18 cellular contexts compared by ENCODE assay signal in genomic region chr11:116782728-116783127, GRCh38. TPM values are rescaled to one million over a fixed set of nuclear protein-coding genes. Genes with fewer than 3 reads are reported as not detected.
DNase-seq lines count a peak whose midpoint lies in the region; ATAC-seq and TF ChIP-seq lines count a peak whose summit lies in the region.
"Had no signal": no experiment of that assay in that cellular context is flagged by ENCODE, and none has a peak within 500 bp of the region (broad histone marks: within the 10 kb centered on the region; RNA-seq: fewer than 3 reads in every experiment).

No MANE protein-coding gene starts in this region.

- WGBS in body of pancreas, 2 donors = 81 to 84% methylated on average over 4 of the region's 4 CpGs

- TF ChIP-seq CTCF in AG09309 (IDR thresholded peaks at IDR 0.05; ENCODE audit: control insufficient read depth, insufficient read depth, low read depth, low read length, missing control alignments) (no peak), fibroblast of lung (conservative IDR thresholded peaks at IDR 0.05 in 1 of 2, IDR thresholded peaks at IDR 0.05 in 1 of 2; ENCODE audit: low read depth in 1 of 2, low read length in 2 of 2) (no peak), body of pancreas (IDR thresholded peaks at IDR 0.05) (no peak)

- peaks cover 19% of the 10 kb centered on the region for H3K36me3 Mint-ChIP-seq in T-helper 17 cell (ENCODE audit: low read depth)

- no peaks in the 10 kb centered on the region for H4K20me1 ChIP-seq in fibroblast of lung (ENCODE audit: control insufficient read depth, extremely low read depth, insufficient read depth, low read length)

- no peak overlapping the region for H3K4me3 Mint-ChIP-seq in T-helper 17 cell
- H3K4me3 Mint-ChIP-seq: CD14-positive monocyte, nephron had no signal

- H3K27me3 ChIP-seq in fibroblast of lung (ENCODE audit: control insufficient read depth, insufficient read depth, low read length) (no peaks in the 10 kb centered on the region), body of pancreas (no peaks in the 10 kb centered on the region)
- H3K27me3 ChIP-seq: right lobe of liver had no signal

- peaks cover 3% of the 10 kb centered on the region for H3K4me1 ChIP-seq in fibroblast of lung (ENCODE audit: control insufficient read depth, extremely low read depth, insufficient read depth, low read length)
- peaks cover 14% of the 10 kb centered on the region for H3K4me1 ChIP-seq in body of pancreas

- H3K79me2 ChIP-seq in fibroblast of lung (ENCODE audit: control insufficient read depth, insufficient read depth, low read length) = peaks cover 11% of the 10 kb centered on the region

- H3K4me2 ChIP-seq in fibroblast of lung (ENCODE audit: extremely low read depth, insufficient read depth, low read length) = no peak overlapping the region

- ATAC-seq in T-helper 17 cell = no peak
- no peak for ATAC-seq in HG02973 (IDR thresholded peaks at IDR 0.05; ENCODE audit: unreplicated experiment)
- ATAC-seq in body of pancreas = no peak
- ATAC-seq in HG03432 (IDR thresholded peaks at IDR 0.05; ENCODE audit: unreplicated experiment) = no peak
- ATAC-seq: HepG2, left colon, right lobe of liver had no signal

- H3K4me3 ChIP-seq in AG09309 (ENCODE audit: control insufficient read depth, low read depth, low read length) (no peak overlapping the region), fibroblast of lung (replicated peaks in 1 of 4; ENCODE audit: control extremely low read depth in 1 of 4, insufficient read depth in 1 of 4, low read depth in 3 of 4, low read length in 4 of 4) (no peak overlapping the region), body of pancreas (no peak overlapping the region)
- H3K4me3 ChIP-seq: right lobe of liver had no signal

- H3K36me3 ChIP-seq in fibroblast of lung (ENCODE audit: control insufficient read depth, insufficient read depth, low read length) (peaks cover 28% of the 10 kb centered on the region), body of pancreas (replicated peaks in 1 of 2; ENCODE audit: insufficient read depth in 1 of 2, low read depth in 2 of 2) (peaks cover 0 to 41% of the 10 kb centered on the region in 2 donors)

- H3K9ac ChIP-seq in fibroblast of lung (ENCODE audit: insufficient read depth, low read length) = no peak overlapping the region

- TF ChIP-seq POLR2A in body of pancreas (IDR thresholded peaks at IDR 0.05) = no peak

- no peak overlapping the region for H2AFZ ChIP-seq in fibroblast of lung (ENCODE audit: low read length)

- H3K27ac ChIP-seq in fibroblast of lung (ENCODE audit: insufficient read depth, low read length) (no peak overlapping the region), body of pancreas (no peak overlapping the region)
- H3K27ac ChIP-seq: right lobe of liver had no signal

- H3K27ac Mint-ChIP-seq in T-helper 17 cell = peak overlapping the region; percentile 49
- H3K27ac Mint-ChIP-seq: nephron had no signal

- H3K4me1 Mint-ChIP-seq in T-helper 17 cell = peaks cover 22% of the 10 kb centered on the region

- no peaks in the 10 kb centered on the region for H3K27me3 Mint-ChIP-seq in T-helper 17 cell

- intact Hi-C loops in body of pancreas (cut with DNase I) = no loop called here

- DNase-seq in AG09309 (ENCODE audit: low read depth) (peak; percentile 38), GM04503 (ENCODE audit: low read depth) (peak; percentile 29), T-helper 17 cell (no peak), fibroblast of lung (ENCODE audit: low read depth in 2 of 2) (peak; percentile 28 to 54), NCI-H2171 treated with DMSO at 0.1 percent for 48 hours (lab: John Stamatoyannopoulos, UW) (no peak), body of pancreas (no peak)
- DNase-seq: anterior cingulate cortex; effector CD4-positive, alpha-beta T cell; GF-D8; left colon; NCI-H1417; NCI-H510A; right lobe of liver had no signal

- H3K9me3 ChIP-seq in T-helper 17 cell (ENCODE audit: control insufficient read depth, low read length, poor library complexity, severe bottlenecking) = no peaks in the 10 kb centered on the region
- no peaks in the 10 kb centered on the region for H3K9me3 ChIP-seq in fibroblast of lung (ENCODE audit: control insufficient read depth, insufficient read depth, low read depth, low read length)
- H3K9me3 ChIP-seq in body of pancreas = no peaks in the 10 kb centered on the region
- H3K9me3 ChIP-seq: right lobe of liver had no signal

RNA-seq across cellular contexts. Expression of gene ZPR1, which starts 5.1 kb away (rescaled TPM):
- total RNA-seq in T-helper 17 cell (100 to 1,000 TPM in 1 of 2 donors, 10 to 100 TPM in 1; 87.1 to 107 TPM), fibroblast of lung (28.4 and 30.8 TPM in 2 replicates), body of pancreas (10 to 100 TPM in 1 of 2 donors, 1 to 10 TPM in 1; 4.3 to 36.6 TPM)
- polyA plus RNA-seq in fibroblast of lung = 56.4 and 65.3 TPM in 2 replicates
- 33.1 and 40.7 TPM in 2 replicates for polyA plus RNA-seq in fibroblast of lung (2012)
- polyA minus RNA-seq in fibroblast of lung (ENCODE audit: low replicate concordance) = 30.9 and 35.8 TPM in 2 replicates

RNA-seq across cellular contexts. Expression of gene APOA5, which starts 9.0 kb away (rescaled TPM):
- total RNA-seq in T-helper 17 cell (not detected), fibroblast of lung (not detected in 2 replicates), body of pancreas (1 to 10 TPM in 1 of 2 donors, not detected in 1; 2.6 TPM)
- not detected in 2 replicates for polyA plus RNA-seq in fibroblast of lung
- not detected in 2 replicates for polyA plus RNA-seq in fibroblast of lung (2012)
- not detected in 2 replicates for polyA minus RNA-seq in fibroblast of lung (ENCODE audit: low replicate concordance)
- total RNA-seq: left colon had no signal
- polyA plus RNA-seq: CD14-positive monocyte had no signal

RNA-seq across cellular contexts. Expression of gene BUD13, which starts 9.9 kb away (rescaled TPM):
- total RNA-seq in T-helper 17 cell (10 to 100 TPM; 11.5 to 11.8 TPM), fibroblast of lung (12.7 and 14.9 TPM in 2 replicates), body of pancreas (10 to 100 TPM in 1 of 2 donors, 1 to 10 TPM in 1; 8.9 to 15.8 TPM)
- 13.0 and 16.8 TPM in 2 replicates for polyA plus RNA-seq in fibroblast of lung
- polyA plus RNA-seq in fibroblast of lung (2012) = 10.0 and 12.3 TPM in 2 replicates
- polyA minus RNA-seq in fibroblast of lung (ENCODE audit: low replicate concordance) = 9.7 and 11.1 TPM in 2 replicates

RNA-seq across cellular contexts. Expression of gene APOA4, which starts 40.4 kb away (rescaled TPM):
- total RNA-seq in T-helper 17 cell (not detected), fibroblast of lung (not detected in 2 replicates), body of pancreas (not detected)
- not detected in 2 replicates for polyA plus RNA-seq in fibroblast of lung
- polyA plus RNA-seq in fibroblast of lung (2012) = not detected in 2 replicates
- not detected in 2 replicates for polyA minus RNA-seq in fibroblast of lung (ENCODE audit: low replicate concordance)
- total RNA-seq: left colon had no signal
- polyA plus RNA-seq: CD14-positive monocyte had no signal

RNA-seq across cellular contexts. Expression of gene APOC3, which starts 47.0 kb away (rescaled TPM):
- total RNA-seq in T-helper 17 cell = not detected
- total RNA-seq in fibroblast of lung = not detected in 2 replicates
- not detected in 2 replicates for polyA plus RNA-seq in fibroblast of lung
- not detected in 2 replicates for polyA plus RNA-seq in fibroblast of lung (2012)
- not detected in 2 replicates for polyA minus RNA-seq in fibroblast of lung (ENCODE audit: low replicate concordance)
- total RNA-seq in body of pancreas = 1 to 10 TPM in 1 of 2 donors, not detected in 1; 7.3 TPM
- total RNA-seq: left colon had no signal
- polyA plus RNA-seq: CD14-positive monocyte had no signal

Comparison
In these comparisons a context has a peak if more than half of its experiments do, and no peak if none do; other contexts are left out.
1. DNase-seq: peak in AG09309 (single experiment), GM04503 (single experiment) and fibroblast of lung (2 of 2); none in T-helper 17 cell (0 of 3), NCI-H2171 treated with DMSO at 0.1 percent for 48 hours (single experiment) and body of pancreas (0 of 4).